ENCODE assay signal across 1 cellular context in the genomic region with DNA sequence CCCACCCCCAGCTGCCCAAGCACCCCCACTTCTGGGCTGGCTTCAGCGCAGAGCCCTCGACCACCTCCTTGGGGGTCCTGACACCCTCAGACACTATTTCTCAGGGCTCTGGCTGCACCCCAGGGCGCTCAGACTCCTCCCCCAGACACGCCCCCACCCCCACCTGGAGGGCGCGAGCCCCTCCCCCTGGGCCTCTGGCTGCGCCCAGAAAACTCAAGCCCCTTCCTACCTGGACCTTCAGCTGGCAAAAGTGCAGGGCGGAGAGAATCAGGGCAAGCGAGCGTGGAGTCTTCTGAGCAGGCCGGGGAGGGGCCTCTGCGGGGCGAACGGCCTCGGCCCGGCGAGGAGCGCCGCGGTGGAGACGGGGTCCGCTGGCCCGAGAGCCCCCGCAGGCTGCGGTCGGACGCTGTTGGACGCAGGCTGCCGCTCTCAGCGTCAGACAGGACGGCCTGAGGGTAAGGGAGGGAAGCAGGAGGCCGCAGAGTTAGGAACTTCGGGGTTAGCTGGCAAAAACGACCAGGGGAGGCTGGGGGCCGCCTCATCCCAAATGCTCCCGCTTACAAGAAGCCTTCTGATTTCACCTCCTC.
A peak's percentile ranks its signal among the peaks of the same experiment; 100 is the strongest.
TF ChIP-seq lines count a peak whose summit lies in the region.

No MANE protein-coding gene starts in this region.

TF ChIP-seq in K562, 482 proteins besides CTCF, POLR2A, EP300 and RAD21 (continued from another document):
- TF ChIP-seq ZBTB49 (CRISPR knock-in tag; IDR thresholded peaks at IDR 0.05; ENCODE audit: borderline replicate concordance), result no peak
- TF ChIP-seq STAG1 (CRISPR knock-in tag; IDR thresholded peaks at IDR 0.05; ENCODE audit: borderline replicate concordance), result peak; percentile 14; the same call in 1 of the 2 replicates
- no peak for TF ChIP-seq SOX6 (IDR thresholded peaks at IDR 0.05)
- TF ChIP-seq SRSF3 (IDR thresholded peaks at IDR 0.05; ENCODE audit: insufficient read depth, low read length), result no peak
- TF ChIP-seq SMAD1 (IDR thresholded peaks at IDR 0.05; ENCODE audit: low read depth, low read length, partially characterized antibody), result no peak
- no peak for TF ChIP-seq ILF3 (IDR thresholded peaks at IDR 0.05; ENCODE audit: borderline replicate concordance)
- 0 out of 2 replicates have a peak, but pooled peaks have one; percentile 12 for TF ChIP-seq RB1 (IDR thresholded peaks at IDR 0.05; ENCODE audit: low read depth)
- TF ChIP-seq BCOR (IDR thresholded peaks at IDR 0.05), result no peak
- TF ChIP-seq ZNF717 (CRISPR knock-in tag; IDR thresholded peaks at IDR 0.05), result no peak
- no peak for TF ChIP-seq POLR3G (IDR thresholded peaks at IDR 0.05; ENCODE audit: extremely low read depth, insufficient read length, insufficient replicate concordance)
- no peak for TF ChIP-seq ZNF3 (CRISPR knock-in tag; IDR thresholded peaks at IDR 0.05)
- TF ChIP-seq BACH1 (tag; IDR thresholded peaks at IDR 0.05), result no peak
- no peak for TF ChIP-seq ELK3 (CRISPR knock-in tag; IDR thresholded peaks at IDR 0.05)
- TF ChIP-seq, protein P1, sequence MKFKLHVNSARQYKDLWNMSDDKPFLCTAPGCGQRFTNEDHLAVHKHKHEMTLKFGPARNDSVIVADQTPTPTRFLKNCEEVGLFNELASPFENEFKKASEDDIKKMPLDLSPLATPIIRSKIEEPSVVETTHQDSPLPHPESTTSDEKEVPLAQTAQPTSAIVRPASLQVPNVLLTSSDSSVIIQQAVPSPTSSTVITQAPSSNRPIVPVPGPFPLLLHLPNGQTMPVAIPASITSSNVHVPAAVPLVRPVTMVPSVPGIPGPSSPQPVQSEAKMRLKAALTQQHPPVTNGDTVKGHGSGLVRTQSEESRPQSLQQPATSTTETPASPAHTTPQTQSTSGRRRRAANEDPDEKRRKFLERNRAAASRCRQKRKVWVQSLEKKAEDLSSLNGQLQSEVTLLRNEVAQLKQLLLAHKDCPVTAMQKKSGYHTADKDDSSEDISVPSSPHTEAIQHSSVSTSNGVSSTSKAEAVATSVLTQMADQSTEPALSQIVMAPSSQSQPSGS (CRISPR knock-in tag; IDR thresholded peaks at IDR 0.05), result no peak
- no peak for TF ChIP-seq ZNF507 (tag; conservative IDR thresholded peaks at IDR 0.05)
- TF ChIP-seq RFX1 (IDR thresholded peaks at IDR 0.05), result no peak
- no peak for TF ChIP-seq POLR2AphosphoS5 (IDR thresholded peaks at IDR 0.05; ENCODE audit: control insufficient read depth, insufficient read depth, low read depth, low read length)
- no peak for TF ChIP-seq ZKSCAN3 (CRISPR knock-in tag; IDR thresholded peaks at IDR 0.05)
- TF ChIP-seq RBM25 (IDR thresholded peaks at IDR 0.05; ENCODE audit: low read depth, low read length, severe bottlenecking), result no peak
- TF ChIP-seq E4F1 (CRISPR knock-in tag; IDR thresholded peaks at IDR 0.05; ENCODE audit: borderline replicate concordance), result no peak
- TF ChIP-seq ZNF655 (CRISPR knock-in tag; IDR thresholded peaks at IDR 0.05), result no peak
- TF ChIP-seq GABPB2 (CRISPR knock-in tag; conservative IDR thresholded peaks at IDR 0.05), result no peak
- TF ChIP-seq ZBTB7A (IDR thresholded peaks at IDR 0.05; ENCODE audit: borderline replicate concordance, control insufficient read depth, low read depth, low read length), result peak; percentile 76; the same call in 1 of the 2 replicates
- TF ChIP-seq OTX1 (CRISPR knock-in tag; IDR thresholded peaks at IDR 0.05), result no peak
- TF ChIP-seq ZNF431 (CRISPR knock-in tag; IDR thresholded peaks at IDR 0.05), result no peak
- no peak for TF ChIP-seq SIRT6 (IDR thresholded peaks at IDR 0.05; ENCODE audit: low read depth, low read length)
- no peak for TF ChIP-seq HDAC6 (IDR thresholded peaks at IDR 0.05; ENCODE audit: low read depth, low read length)
- no peak for TF ChIP-seq ZFP36 (IDR thresholded peaks at IDR 0.05; ENCODE audit: low read depth, low read length, partially characterized antibody)
- TF ChIP-seq ZKSCAN1 (IDR thresholded peaks at IDR 0.05; ENCODE audit: low read depth, low read length), result peak; percentile 27; the same call in 1 of the 2 replicates
- no peak for TF ChIP-seq POLR2B (IDR thresholded peaks at IDR 0.05; ENCODE audit: low read depth, partially characterized antibody)
- no peak for TF ChIP-seq FOXK1 (CRISPR knock-in tag; IDR thresholded peaks at IDR 0.05; ENCODE audit: borderline replicate concordance)
- peak; percentile 4; the same call in 1 of the 2 replicates for TF ChIP-seq KLF13 (tag; IDR thresholded peaks at IDR 0.05; ENCODE audit: borderline replicate concordance, low read depth)
- peak; percentile 47; the same call in 1 of the 2 replicates for TF ChIP-seq ZFPM2 (CRISPR knock-in tag; IDR thresholded peaks at IDR 0.05)
- peak; percentile 45 for TF ChIP-seq FIP1L1 (IDR thresholded peaks at IDR 0.05; ENCODE audit: low read depth, low read length, poor library complexity, severe bottlenecking)
- TF ChIP-seq ZNF764 (CRISPR knock-in tag; IDR thresholded peaks at IDR 0.05; ENCODE audit: low read depth), result no peak
- no peak for TF ChIP-seq DACH1 (IDR thresholded peaks at IDR 0.05; ENCODE audit: partially characterized antibody)
- TF ChIP-seq, protein P2, sequence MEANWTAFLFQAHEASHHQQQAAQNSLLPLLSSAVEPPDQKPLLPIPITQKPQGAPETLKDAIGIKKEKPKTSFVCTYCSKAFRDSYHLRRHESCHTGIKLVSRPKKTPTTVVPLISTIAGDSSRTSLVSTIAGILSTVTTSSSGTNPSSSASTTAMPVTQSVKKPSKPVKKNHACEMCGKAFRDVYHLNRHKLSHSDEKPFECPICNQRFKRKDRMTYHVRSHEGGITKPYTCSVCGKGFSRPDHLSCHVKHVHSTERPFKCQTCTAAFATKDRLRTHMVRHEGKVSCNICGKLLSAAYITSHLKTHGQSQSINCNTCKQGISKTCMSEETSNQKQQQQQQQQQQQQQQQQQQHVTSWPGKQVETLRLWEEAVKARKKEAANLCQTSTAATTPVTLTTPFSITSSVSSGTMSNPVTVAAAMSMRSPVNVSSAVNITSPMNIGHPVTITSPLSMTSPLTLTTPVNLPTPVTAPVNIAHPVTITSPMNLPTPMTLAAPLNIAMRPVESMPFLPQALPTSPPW (CRISPR knock-in tag; IDR thresholded peaks at IDR 0.05), result peak; percentile 38; the same call in 1 of the 2 replicates
- no peak for TF ChIP-seq PHTF2 (CRISPR knock-in tag; IDR thresholded peaks at IDR 0.05)
- TF ChIP-seq NONO (IDR thresholded peaks at IDR 0.05; ENCODE audit: low read depth in 2 of 2, low read length in 1 of 2), result peak in 1 of 2 experiments; percentile 16; a peak in 1 of 4 replicates
- no peak for TF ChIP-seq E2F1 (CRISPR knock-in tag; IDR thresholded peaks at IDR 0.05)
- TF ChIP-seq SIN3A (IDR thresholded peaks at IDR 0.05; ENCODE audit: borderline replicate concordance in 2 of 2, control insufficient read depth in 1 of 2, low read depth in 2 of 2, low read length in 2 of 2), result no peak
- no peak for TF ChIP-seq ZNF217 (CRISPR knock-in tag; IDR thresholded peaks at IDR 0.05)
- TF ChIP-seq MAFF (IDR thresholded peaks at IDR 0.05; ENCODE audit: low read length), result no peak
TF ChIP-seq in K562: peak in this region for 22.
